14 cellular contexts compared by ENCODE assay signal in the genomic region with DNA sequence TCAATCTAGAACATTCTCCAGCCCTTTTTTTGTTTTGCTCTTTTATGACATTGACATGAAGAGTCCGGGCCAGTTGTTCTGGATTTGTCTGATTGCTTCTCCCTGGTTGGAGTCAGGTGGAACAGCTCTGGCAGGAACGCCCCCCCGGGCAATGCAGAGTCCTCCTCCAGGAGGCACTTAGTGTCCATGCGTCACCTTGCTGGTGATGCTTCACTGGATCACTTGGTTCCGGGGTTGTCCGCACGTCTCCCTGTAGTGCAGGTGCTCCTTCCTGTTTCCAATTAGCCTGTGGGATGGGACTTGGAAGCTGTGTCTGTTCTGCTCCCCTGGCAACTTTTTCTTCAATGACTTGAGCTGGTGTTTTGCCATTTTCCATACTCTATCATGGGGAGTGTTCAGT. TPM values are rescaled to one million over a fixed set of nuclear protein-coding genes. Genes with fewer than 3 reads are reported as not detected.
DNase-seq lines count a peak whose midpoint lies in the region; TF ChIP-seq lines count a peak whose summit lies in the region.
"Had no signal": no experiment of that assay in that cellular context is flagged by ENCODE, and none has a peak within 500 bp of the region (broad histone marks: within the 10 kb centered on the region; RNA-seq: fewer than 3 reads in every experiment).

No MANE protein-coding gene starts in this region.

- peak overlapping the region; percentile 80 for H3K27ac Mint-ChIP-seq in activated naive CD4-positive, alpha-beta T cell treated with anti-CD3 and anti-CD28 coated beads, Interleukin-2, amount 10 ng/mL, durations not matched to agents 7 days and 5 days
- peak overlapping the region; percentile 12 for H3K27ac Mint-ChIP-seq in type B pancreatic cell

- H4K20me1 ChIP-seq in SU-DHL-6 (ENCODE audit: low read depth, low read length) = no peaks in the 10 kb centered on the region

- H3K9me3 ChIP-seq in SU-DHL-6 (ENCODE audit: insufficient read depth, low read length) = no peaks in the 10 kb centered on the region
- no peaks in the 10 kb centered on the region for H3K9me3 ChIP-seq in effector memory CD4-positive, alpha-beta T cell (ENCODE audit: control insufficient read depth, low read length)
- no peaks in the 10 kb centered on the region for H3K9me3 ChIP-seq in BE2C
- H3K9me3 ChIP-seq: MG63 had no signal

- H3K4me1 ChIP-seq in effector memory CD4-positive, alpha-beta T cell (ENCODE audit: control insufficient read depth, insufficient read depth, low read length, poor library complexity, severe bottlenecking) = peaks cover 97% of the 10 kb centered on the region
- H3K4me1 ChIP-seq in BE2C = peaks cover 13% of the 10 kb centered on the region

- H3K27ac ChIP-seq in SU-DHL-6 (ENCODE audit: low read depth, low read length) = peak overlapping the region; percentile 96
- H3K27ac ChIP-seq in effector memory CD4-positive, alpha-beta T cell (ENCODE audit: insufficient read depth, low read length, poor library complexity, severe bottlenecking) = peak overlapping the region; percentile 90

- H3K9me3 Mint-ChIP-seq in activated naive CD4-positive, alpha-beta T cell treated with anti-CD3 and anti-CD28 coated beads, Interleukin-2, amount 10 ng/mL, durations not matched to agents 7 days and 5 days = no peaks in the 10 kb centered on the region
- no peaks in the 10 kb centered on the region for H3K9me3 Mint-ChIP-seq in type B pancreatic cell
- H3K9me3 Mint-ChIP-seq: neural crest cell had no signal

- CTCF ChIA-PET in activated naive CD4-positive, alpha-beta T cell treated with anti-CD3 and anti-CD28 coated beads, Interleukin-2, amount 10 ng/mL, durations not matched to agents 7 days and 5 days (lab: Charles Lee) = interaction anchor here (0.8 to 15.9 kb wide), 4 partner anchors 8 to 160 kb away, joined by 3 to 880 read pairs (median 4); partner anchors contain the start of gene CSK

- H3K27me3 Mint-ChIP-seq in activated naive CD4-positive, alpha-beta T cell treated with anti-CD3 and anti-CD28 coated beads, Interleukin-2, amount 10 ng/mL, durations not matched to agents 7 days and 5 days = no peaks in the 10 kb centered on the region
- H3K27me3 Mint-ChIP-seq in type B pancreatic cell = no peaks in the 10 kb centered on the region

- no peak overlapping the region for H2AFZ ChIP-seq in SU-DHL-6 (ENCODE audit: low read depth, low read length, severe bottlenecking)

- H3K4me3 ChIP-seq in SU-DHL-6 (ENCODE audit: insufficient read depth, low read length, poor library complexity, severe bottlenecking) (no peak overlapping the region), BE2C (ENCODE audit: low read depth, low read length) (no peak overlapping the region)
- H3K4me3 ChIP-seq in effector memory CD4-positive, alpha-beta T cell (ENCODE audit: insufficient read depth, low read depth, low read length, poor library complexity, severe bottlenecking) = peak overlapping the region; percentile 19
- H3K4me3 ChIP-seq: MG63 had no signal

- H3K27me3 ChIP-seq in SU-DHL-6 (ENCODE audit: low read length) (no peaks in the 10 kb centered on the region), BE2C (no peaks in the 10 kb centered on the region)
- no peaks in the 10 kb centered on the region for H3K27me3 ChIP-seq in effector memory CD4-positive, alpha-beta T cell (replicated peaks; ENCODE audit: control insufficient read depth, insufficient read depth, low read length, poor library complexity, severe bottlenecking)
- H3K27me3 ChIP-seq: MG63 had no signal

- peak overlapping the region; percentile 73 for H3K4me2 ChIP-seq in SU-DHL-6 (ENCODE audit: low read depth, low read length, poor library complexity, severe bottlenecking)

- H3K9me2 ChIP-seq in SU-DHL-6 (replicated peaks; ENCODE audit: insufficient read depth, low read length) = no peaks in the 10 kb centered on the region

- DNase-seq in activated naive CD4-positive, alpha-beta T cell treated with anti-CD3 and anti-CD28 coated beads, Interleukin-2, amount 10 ng/mL, durations not matched to agents 7 days and 5 days = no peak
- DNase-seq in activated naive CD4-positive, alpha-beta T cell (lab: John Stamatoyannopoulos, UW) = no peak
- DNase-seq in effector memory CD4-positive, alpha-beta T cell = no peak
- DNase-seq in type B pancreatic cell (ENCODE audit: extremely low spot score, unreplicated experiment) (no peak), COLO668 (lab: John Stamatoyannopoulos, UW; ENCODE audit: unreplicated experiment) (no peak), BE2C (no peak), GM19240 (ENCODE audit: insufficient read length, low spot score) (no peak)
- DNase-seq: activated effector memory CD4-positive, alpha-beta T cell treated with Interleukin-2 at 50 U/mL for 16 hours; GDM1; MG63 had no signal

- H3F3A ChIP-seq in SU-DHL-6 (ENCODE audit: insufficient read depth) = peaks cover 48% of the 10 kb centered on the region

- H3K36me3 Mint-ChIP-seq in activated naive CD4-positive, alpha-beta T cell treated with anti-CD3 and anti-CD28 coated beads, Interleukin-2, amount 10 ng/mL, durations not matched to agents 7 days and 5 days = peaks cover 52% of the 10 kb centered on the region
- no peaks in the 10 kb centered on the region for H3K36me3 Mint-ChIP-seq in type B pancreatic cell

- H3K36me3 ChIP-seq in SU-DHL-6 (ENCODE audit: low read length) (no peaks in the 10 kb centered on the region), BE2C (peaks cover 5% of the 10 kb centered on the region; the same call in 1 of the 2 replicates)
- peaks cover 3% of the 10 kb centered on the region for H3K36me3 ChIP-seq in effector memory CD4-positive, alpha-beta T cell (ENCODE audit: control insufficient read depth, insufficient read depth, low read length)

- H3K9ac ChIP-seq in SU-DHL-6 (ENCODE audit: low read length) = peak overlapping the region; percentile 77

- TF ChIP-seq CTCF in SU-DHL-6 (IDR thresholded peaks at IDR 0.05; ENCODE audit: insufficient read depth, low read length, poor library complexity, severe bottlenecking) = no peak
- TF ChIP-seq CTCF in type B pancreatic cell (conservative IDR thresholded peaks at IDR 0.05) = no peak
- TF ChIP-seq CTCF in BE2C (IDR thresholded peaks at IDR 0.05; ENCODE audit: low read depth, low read length) = no peak

- peak overlapping the region; percentile 19 for H3K4me3 Mint-ChIP-seq in activated naive CD4-positive, alpha-beta T cell treated with anti-CD3 and anti-CD28 coated beads, Interleukin-2, amount 10 ng/mL, durations not matched to agents 7 days and 5 days
- H3K4me3 Mint-ChIP-seq in type B pancreatic cell = peak overlapping the region; percentile 0

- peaks cover 91% of the 10 kb centered on the region for H3K4me1 Mint-ChIP-seq in activated naive CD4-positive, alpha-beta T cell treated with anti-CD3 and anti-CD28 coated beads, Interleukin-2, amount 10 ng/mL, durations not matched to agents 7 days and 5 days
- H3K4me1 Mint-ChIP-seq in type B pancreatic cell (ENCODE audit: unreplicated experiment) = peaks cover 51% of the 10 kb centered on the region

- peaks cover 85% of the 10 kb centered on the region for H3K79me2 ChIP-seq in SU-DHL-6 (ENCODE audit: insufficient read depth, low read length)

RNA-seq across cellular contexts. Expression of gene CSK, which starts 9.8 kb away (rescaled TPM):
- total RNA-seq in type B pancreatic cell (ENCODE audit: low replicate concordance) = 77.4 and 102 TPM in 2 replicates
- 311 TPM for polyA plus RNA-seq in BE2C (2012; ENCODE audit: insufficient read depth, insufficient read length, low read depth)

RNA-seq across cellular contexts. Expression of gene LMAN1L, which starts 21.0 kb away (rescaled TPM):
- not detected in 2 replicates for total RNA-seq in type B pancreatic cell (ENCODE audit: low replicate concordance)
- 0.73 TPM for polyA plus RNA-seq in BE2C (2012; ENCODE audit: insufficient read depth, insufficient read length, low read depth)
- total RNA-seq: frontal cortex, NCI-H460, neural crest cell had no signal

RNA-seq across cellular contexts. Expression of gene CPLX3, which starts 34.8 kb away (rescaled TPM):
- total RNA-seq in type B pancreatic cell (ENCODE audit: low replicate concordance) = not detected in 2 replicates
- polyA plus RNA-seq in BE2C (2012; ENCODE audit: insufficient read depth, insufficient read length, low read depth) = not detected
- total RNA-seq: neural crest cell had no signal

RNA-seq across cellular contexts. Expression of gene CYP1A2, which starts 43.0 kb away (rescaled TPM):
- total RNA-seq in type B pancreatic cell (ENCODE audit: low replicate concordance) = 1.6 TPM in 1 of 2 replicates, not detected in the other
- polyA plus RNA-seq in BE2C (2012; ENCODE audit: insufficient read depth, insufficient read length, low read depth) = not detected
- total RNA-seq: frontal cortex, NCI-H460, neural crest cell had no signal

RNA-seq across cellular contexts. Expression of gene ULK3, which starts 51.3 kb away (rescaled TPM):
- 44.9 and 46.4 TPM in 2 replicates for total RNA-seq in type B pancreatic cell (ENCODE audit: low replicate concordance)
- polyA plus RNA-seq in BE2C (2012; ENCODE audit: insufficient read depth, insufficient read length, low read depth) = 152 TPM
